8 cellular contexts compared by ENCODE assay signal in genomic region chr4:153792007-153792892, GRCh38. TPM values are rescaled to one million over a fixed set of nuclear protein-coding genes. Genes with fewer than 3 reads are reported as not detected.
DNase-seq lines count a peak whose midpoint lies in the region; ATAC-seq and TF ChIP-seq lines count a peak whose summit lies in the region.

No MANE protein-coding gene starts in this region.

- H3K4me1 ChIP-seq in vagina, result peaks cover 43% of the 10 kb centered on the region

- TF ChIP-seq CTCF in activated B cell treated with CpG ODN at 0.5 μM for 24 hours (IDR thresholded peaks at IDR 0.05) (no peak), fibroblast of mammary gland (conservative IDR thresholded peaks at IDR 0.05; ENCODE audit: control insufficient read depth, insufficient read depth, low read depth, low read length) (peak; percentile 53), vagina (IDR thresholded peaks at IDR 0.05) (peak in 1 of 3 experiments; percentile 27), GM20000 (IDR thresholded peaks at IDR 0.05; ENCODE audit: extremely low read depth, missing control alignments) (no peak)

- no peak for TF ChIP-seq POLR2A in vagina (IDR thresholded peaks at IDR 0.05)

- H3K4me3 ChIP-seq in fibroblast of mammary gland (ENCODE audit: control insufficient read depth, low read depth, low read length) (peak overlapping the region; percentile 31), vagina (peak overlapping the region; percentile 18 to 45)

- no peaks in the 10 kb centered on the region for H3K9me3 Mint-ChIP-seq in activated B cell treated with CpG ODN at 0.5 μM for 24 hours
- no peaks in the 10 kb centered on the region for H3K9me3 Mint-ChIP-seq in naive thymus-derived CD8-positive, alpha-beta T cell
- no peaks in the 10 kb centered on the region for H3K9me3 Mint-ChIP-seq in activated T-helper 2 cell treated with anti-CD3 and anti-CD28 coated beads, Interferon-gamma antibody, Interleukin-2, Interleukin-4, amounts not matched to agents 10 μg/mL and 5 μg/mL and 100 μg/mL, durations not matched to agents 14 hours and 24 hours and 36 hours

- POLR2A ChIA-PET in activated B cell treated with CpG ODN at 0.5 μM for 24 hours (lab: Charles Lee), result no interaction called here
- POLR2A ChIA-PET in naive thymus-derived CD8-positive, alpha-beta T cell (lab: Charles Lee), result no interaction called here

- H3K27ac Mint-ChIP-seq in activated B cell treated with CpG ODN at 0.5 μM for 24 hours, result no peak overlapping the region
- no peak overlapping the region for H3K27ac Mint-ChIP-seq in naive thymus-derived CD8-positive, alpha-beta T cell
- H3K27ac Mint-ChIP-seq in activated T-helper 2 cell treated with anti-CD3 and anti-CD28 coated beads, Interferon-gamma antibody, Interleukin-2, Interleukin-4, amounts not matched to agents 10 μg/mL and 5 μg/mL and 100 μg/mL, durations not matched to agents 14 hours and 24 hours and 36 hours, result no peak overlapping the region

- CTCF ChIA-PET in activated B cell treated with CpG ODN at 0.5 μM for 24 hours (lab: Charles Lee), result no interaction called here

- H3K27ac ChIP-seq in vagina, result no peak overlapping the region

- ATAC-seq in GM19351 (IDR thresholded peaks at IDR 0.05; ENCODE audit: unreplicated experiment), result peak; percentile 49
- ATAC-seq in activated B cell treated with CpG ODN at 0.5 μM for 24 hours (ENCODE audit: low read depth), result no peak
- ATAC-seq in naive thymus-derived CD8-positive, alpha-beta T cell, result peak; percentile 11 to 27
- ATAC-seq in HG02763 (IDR thresholded peaks at IDR 0.05; ENCODE audit: unreplicated experiment), result no peak

- H3K4me1 Mint-ChIP-seq in activated B cell treated with CpG ODN at 0.5 μM for 24 hours, result peaks cover 48% of the 10 kb centered on the region
- H3K4me1 Mint-ChIP-seq in naive thymus-derived CD8-positive, alpha-beta T cell, result peaks cover 16 to 59% (median 49%) of the 10 kb centered on the region in 4 donors
- H3K4me1 Mint-ChIP-seq in activated T-helper 2 cell treated with anti-CD3 and anti-CD28 coated beads, Interferon-gamma antibody, Interleukin-2, Interleukin-4, amounts not matched to agents 10 μg/mL and 5 μg/mL and 100 μg/mL, durations not matched to agents 14 hours and 24 hours and 36 hours (ENCODE audit: low read depth), result peaks cover 16% of the 10 kb centered on the region

- H3K9me3 ChIP-seq in vagina, result no peaks in the 10 kb centered on the region

- peak overlapping the region; percentile 81 for H3K4me3 Mint-ChIP-seq in activated B cell treated with CpG ODN at 0.5 μM for 24 hours
- peak overlapping the region; percentile 71 to 91 (median 81) for H3K4me3 Mint-ChIP-seq in naive thymus-derived CD8-positive, alpha-beta T cell
- H3K4me3 Mint-ChIP-seq in activated T-helper 2 cell treated with anti-CD3 and anti-CD28 coated beads, Interferon-gamma antibody, Interleukin-2, Interleukin-4, amounts not matched to agents 10 μg/mL and 5 μg/mL and 100 μg/mL, durations not matched to agents 14 hours and 24 hours and 36 hours (ENCODE audit: low read depth), result no peak overlapping the region

- intact Hi-C loops in activated B cell treated with CpG ODN at 0.5 μM for 24 hours (cut with micrococcal nuclease) (loop anchor here (5.0 kb wide), 1 partner anchor 700 kb away; the partner anchor contains the start of gene DCHS2), vagina (cut with DNase I) (no loop called here)
- intact Hi-C loops in activated T-helper 2 cell treated with anti-CD3 and anti-CD28 coated beads, Interferon-gamma antibody, Interleukin-2, Interleukin-4, amounts not matched to agents 10 μg/mL and 5 μg/mL and 100 μg/mL, durations not matched to agents 14 hours and 24 hours and 36 hours (cut with micrococcal nuclease), result loop anchor here (5.0 kb wide), 2 partner anchors 540 to 950 kb away; partner anchors contain the start of gene LRAT

- H3K27me3 ChIP-seq in vagina, result peaks cover 8% of the 10 kb centered on the region

- DNase-seq in activated B cell treated with CpG ODN at 0.5 μM for 24 hours (no peak), fibroblast of mammary gland (ENCODE audit: low read depth) (peak; percentile 82), vagina (ENCODE audit: extremely low spot score in 2 of 2) (no peak), GM20000 (ENCODE audit: low spot score) (no peak)
- DNase-seq in naive thymus-derived CD8-positive, alpha-beta T cell, result peak in 3 of 10 donors; percentile 15 to 31 (median 27)
- no peak for DNase-seq in activated T-helper 2 cell treated with anti-CD3 and anti-CD28 coated beads, Interferon-gamma antibody, Interleukin-2, Interleukin-4, amounts not matched to agents 10 μg/mL and 5 μg/mL and 100 μg/mL, durations not matched to agents 14 hours and 24 hours and 36 hours (ENCODE audit: low spot score)

- no peaks in the 10 kb centered on the region for H3K36me3 ChIP-seq in vagina

- no peaks in the 10 kb centered on the region for H3K36me3 Mint-ChIP-seq in activated B cell treated with CpG ODN at 0.5 μM for 24 hours (ENCODE audit: low read depth)
- no peaks in the 10 kb centered on the region for H3K36me3 Mint-ChIP-seq in naive thymus-derived CD8-positive, alpha-beta T cell
- no peaks in the 10 kb centered on the region for H3K36me3 Mint-ChIP-seq in activated T-helper 2 cell treated with anti-CD3 and anti-CD28 coated beads, Interferon-gamma antibody, Interleukin-2, Interleukin-4, amounts not matched to agents 10 μg/mL and 5 μg/mL and 100 μg/mL, durations not matched to agents 14 hours and 24 hours and 36 hours (ENCODE audit: low read depth)

- H3K27me3 Mint-ChIP-seq in activated B cell treated with CpG ODN at 0.5 μM for 24 hours, result peaks cover 76% of the 10 kb centered on the region
- peaks cover 61 to 94% (median 69%) of the 10 kb centered on the region in 5 donors for H3K27me3 Mint-ChIP-seq in naive thymus-derived CD8-positive, alpha-beta T cell
- peaks cover 88% of the 10 kb centered on the region for H3K27me3 Mint-ChIP-seq in activated T-helper 2 cell treated with anti-CD3 and anti-CD28 coated beads, Interferon-gamma antibody, Interleukin-2, Interleukin-4, amounts not matched to agents 10 μg/mL and 5 μg/mL and 100 μg/mL, durations not matched to agents 14 hours and 24 hours and 36 hours (ENCODE audit: low read depth)

RNA-seq across cellular contexts. Expression of gene SFRP2, which starts 3.4 kb away (rescaled TPM):
- not detected in 2 replicates for total RNA-seq in activated B cell treated with CpG ODN at 0.5 μM for 24 hours
- not detected for total RNA-seq in naive thymus-derived CD8-positive, alpha-beta T cell
- polyA plus RNA-seq in naive thymus-derived CD8-positive, alpha-beta T cell, result not detected
- total RNA-seq in vagina, result 49.8 TPM
- not detected in 2 replicates for total RNA-seq in activated T-helper 2 cell treated with anti-CD3 and anti-CD28 coated beads, Interferon-gamma antibody, Interleukin-2, Interleukin-4, amounts not matched to agents 10 μg/mL and 5 μg/mL and 100 μg/mL, durations not matched to agents 14 hours and 24 hours and 36 hours

RNA-seq across cellular contexts. Expression of gene RNF175, which starts 32.4 kb away (rescaled TPM):
- not detected in 2 replicates for total RNA-seq in activated B cell treated with CpG ODN at 0.5 μM for 24 hours
- under 1 TPM; 0.60 to 0.66 TPM for total RNA-seq in naive thymus-derived CD8-positive, alpha-beta T cell
- 1 to 10 TPM in 2 of 3 donors, under 1 TPM in 1; 0.83 to 1.9 (median 1.6) TPM for polyA plus RNA-seq in naive thymus-derived CD8-positive, alpha-beta T cell
- 2.2 TPM for total RNA-seq in vagina
- total RNA-seq in activated T-helper 2 cell treated with anti-CD3 and anti-CD28 coated beads, Interferon-gamma antibody, Interleukin-2, Interleukin-4, amounts not matched to agents 10 μg/mL and 5 μg/mL and 100 μg/mL, durations not matched to agents 14 hours and 24 hours and 36 hours, result not detected in 2 replicates

Comparison
In these comparisons a context has a peak if more than half of its experiments do, and no peak if none do; other contexts are left out.
1. ATAC-seq: peak in GM19351 (single experiment) and naive thymus-derived CD8-positive, alpha-beta T cell (2 of 2); none in activated B cell treated with CpG ODN at 0.5 μM for 24 hours (single experiment) and HG02763 (single experiment).
2. RNA of gene SFRP2, which starts 3.4 kb away (total RNA-seq): 49.8 TPM in vagina (single experiment); not detected in activated B cell treated with CpG ODN at 0.5 μM for 24 hours, not detected in naive thymus-derived CD8-positive, alpha-beta T cell and not detected in activated T-helper 2 cell treated with anti-CD3 and anti-CD28 coated beads, Interferon-gamma antibody, Interleukin-2, Interleukin-4, amounts not matched to agents 10 μg/mL and 5 μg/mL and 100 μg/mL, durations not matched to agents 14 hours and 24 hours and 36 hours; every median in the first group is over 10 times any median in the second.